In genomic region chr17:7888184-7888920, GRCh38 we compare ENCODE assay signal across 1 cellular context.
TF ChIP-seq lines count a peak whose summit lies in the region.

CHD3 (plus strand) TSS chr17:7888789; CDS start chr17:7889001, 212 bp downstream.

TF ChIP-seq in HepG2, 621 proteins besides CTCF, POLR2A, EP300 and RAD21 (continued from another document):
- TF ChIP-seq, protein P1, sequence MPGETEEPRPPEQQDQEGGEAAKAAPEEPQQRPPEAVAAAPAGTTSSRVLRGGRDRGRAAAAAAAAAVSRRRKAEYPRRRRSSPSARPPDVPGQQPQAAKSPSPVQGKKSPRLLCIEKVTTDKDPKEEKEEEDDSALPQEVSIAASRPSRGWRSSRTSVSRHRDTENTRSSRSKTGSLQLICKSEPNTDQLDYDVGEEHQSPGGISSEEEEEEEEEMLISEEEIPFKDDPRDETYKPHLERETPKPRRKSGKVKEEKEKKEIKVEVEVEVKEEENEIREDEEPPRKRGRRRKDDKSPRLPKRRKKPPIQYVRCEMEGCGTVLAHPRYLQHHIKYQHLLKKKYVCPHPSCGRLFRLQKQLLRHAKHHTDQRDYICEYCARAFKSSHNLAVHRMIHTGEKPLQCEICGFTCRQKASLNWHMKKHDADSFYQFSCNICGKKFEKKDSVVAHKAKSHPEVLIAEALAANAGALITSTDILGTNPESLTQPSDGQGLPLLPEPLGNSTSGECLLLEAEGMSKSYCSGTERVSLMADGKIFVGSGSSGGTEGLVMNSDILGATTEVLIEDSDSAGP (CRISPR knock-in tag; IDR thresholded peaks at IDR 0.05; ENCODE audit: borderline replicate concordance), result peak; percentile 39; the same call in 1 of the 2 replicates
- peak; percentile 5; the same call in 1 of the 2 replicates for TF ChIP-seq ZNF446 (CRISPR knock-in tag; IDR thresholded peaks at IDR 0.05)
- TF ChIP-seq ZNF619 (CRISPR knock-in tag; IDR thresholded peaks at IDR 0.05), result peak; percentile 67; the same call in 1 of the 2 replicates
- TF ChIP-seq RARA (CRISPR knock-in tag; IDR thresholded peaks at IDR 0.05), result no peak
- 0 out of 2 replicates have a peak, but pooled peaks have one; percentile 12 for TF ChIP-seq ZBTB21 (CRISPR knock-in tag; IDR thresholded peaks at IDR 0.05)
- TF ChIP-seq, protein P2, sequence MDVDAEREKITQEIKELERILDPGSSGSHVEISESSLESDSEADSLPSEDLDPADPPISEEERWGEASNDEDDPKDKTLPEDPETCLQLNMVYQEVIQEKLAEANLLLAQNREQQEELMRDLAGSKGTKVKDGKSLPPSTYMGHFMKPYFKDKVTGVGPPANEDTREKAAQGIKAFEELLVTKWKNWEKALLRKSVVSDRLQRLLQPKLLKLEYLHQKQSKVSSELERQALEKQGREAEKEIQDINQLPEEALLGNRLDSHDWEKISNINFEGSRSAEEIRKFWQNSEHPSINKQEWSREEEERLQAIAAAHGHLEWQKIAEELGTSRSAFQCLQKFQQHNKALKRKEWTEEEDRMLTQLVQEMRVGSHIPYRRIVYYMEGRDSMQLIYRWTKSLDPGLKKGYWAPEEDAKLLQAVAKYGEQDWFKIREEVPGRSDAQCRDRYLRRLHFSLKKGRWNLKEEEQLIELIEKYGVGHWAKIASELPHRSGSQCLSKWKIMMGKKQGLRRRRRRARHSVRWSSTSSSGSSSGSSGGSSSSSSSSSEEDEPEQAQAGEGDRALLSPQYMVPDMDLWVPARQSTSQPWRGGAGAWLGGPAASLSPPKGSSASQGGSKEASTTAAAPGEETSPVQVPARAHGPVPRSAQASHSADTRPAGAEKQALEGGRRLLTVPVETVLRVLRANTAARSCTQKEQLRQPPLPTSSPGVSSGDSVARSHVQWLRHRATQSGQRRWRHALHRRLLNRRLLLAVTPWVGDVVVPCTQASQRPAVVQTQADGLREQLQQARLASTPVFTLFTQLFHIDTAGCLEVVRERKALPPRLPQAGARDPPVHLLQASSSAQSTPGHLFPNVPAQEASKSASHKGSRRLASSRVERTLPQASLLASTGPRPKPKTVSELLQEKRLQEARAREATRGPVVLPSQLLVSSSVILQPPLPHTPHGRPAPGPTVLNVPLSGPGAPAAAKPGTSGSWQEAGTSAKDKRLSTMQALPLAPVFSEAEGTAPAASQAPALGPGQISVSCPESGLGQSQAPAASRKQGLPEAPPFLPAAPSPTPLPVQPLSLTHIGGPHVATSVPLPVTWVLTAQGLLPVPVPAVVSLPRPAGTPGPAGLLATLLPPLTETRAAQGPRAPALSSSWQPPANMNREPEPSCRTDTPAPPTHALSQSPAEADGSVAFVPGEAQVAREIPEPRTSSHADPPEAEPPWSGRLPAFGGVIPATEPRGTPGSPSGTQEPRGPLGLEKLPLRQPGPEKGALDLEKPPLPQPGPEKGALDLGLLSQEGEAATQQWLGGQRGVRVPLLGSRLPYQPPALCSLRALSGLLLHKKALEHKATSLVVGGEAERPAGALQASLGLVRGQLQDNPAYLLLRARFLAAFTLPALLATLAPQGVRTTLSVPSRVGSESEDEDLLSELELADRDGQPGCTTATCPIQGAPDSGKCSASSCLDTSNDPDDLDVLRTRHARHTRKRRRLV (CRISPR knock-in tag; IDR thresholded peaks at IDR 0.05), result 0 out of 2 replicates have a peak, but pooled peaks have one; percentile 6
- TF ChIP-seq THAP11 (CRISPR knock-in tag; IDR thresholded peaks at IDR 0.05), result 0 out of 2 replicates have a peak, but pooled peaks have one; percentile 11
- TF ChIP-seq, protein P3, sequence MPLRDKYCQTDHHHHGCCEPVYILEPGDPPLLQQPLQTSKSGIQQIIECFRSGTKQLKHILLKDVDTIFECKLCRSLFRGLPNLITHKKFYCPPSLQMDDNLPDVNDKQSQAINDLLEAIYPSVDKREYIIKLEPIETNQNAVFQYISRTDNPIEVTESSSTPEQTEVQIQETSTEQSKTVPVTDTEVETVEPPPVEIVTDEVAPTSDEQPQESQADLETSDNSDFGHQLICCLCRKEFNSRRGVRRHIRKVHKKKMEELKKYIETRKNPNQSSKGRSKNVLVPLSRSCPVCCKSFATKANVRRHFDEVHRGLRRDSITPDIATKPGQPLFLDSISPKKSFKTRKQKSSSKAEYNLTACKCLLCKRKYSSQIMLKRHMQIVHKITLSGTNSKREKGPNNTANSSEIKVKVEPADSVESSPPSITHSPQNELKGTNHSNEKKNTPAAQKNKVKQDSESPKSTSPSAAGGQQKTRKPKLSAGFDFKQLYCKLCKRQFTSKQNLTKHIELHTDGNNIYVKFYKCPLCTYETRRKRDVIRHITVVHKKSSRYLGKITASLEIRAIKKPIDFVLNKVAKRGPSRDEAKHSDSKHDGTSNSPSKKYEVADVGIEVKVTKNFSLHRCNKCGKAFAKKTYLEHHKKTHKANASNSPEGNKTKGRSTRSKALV (CRISPR knock-in tag; IDR thresholded peaks at IDR 0.05), result no peak
- peak; percentile 2; the same call in 1 of the 2 replicates for TF ChIP-seq FOXA3 (CRISPR knock-in tag; IDR thresholded peaks at IDR 0.05)
- TF ChIP-seq JUNB (CRISPR knock-in tag; IDR thresholded peaks at IDR 0.05; ENCODE audit: borderline replicate concordance), result 0 out of 2 replicates have a peak, but pooled peaks have one; percentile 37
- TF ChIP-seq, protein P4, sequence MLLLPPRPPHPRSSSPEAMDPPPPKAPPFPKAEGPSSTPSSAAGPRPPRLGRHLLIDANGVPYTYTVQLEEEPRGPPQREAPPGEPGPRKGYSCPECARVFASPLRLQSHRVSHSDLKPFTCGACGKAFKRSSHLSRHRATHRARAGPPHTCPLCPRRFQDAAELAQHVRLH (CRISPR knock-in tag; IDR thresholded peaks at IDR 0.05; ENCODE audit: borderline replicate concordance, low read depth), result no peak
- 0 out of 2 replicates have a peak, but pooled peaks have one; percentile 5 for TF ChIP-seq CBX5 (CRISPR knock-in tag; IDR thresholded peaks at IDR 0.05; ENCODE audit: borderline replicate concordance)
- TF ChIP-seq ZSCAN25 (CRISPR knock-in tag; IDR thresholded peaks at IDR 0.05), result peak; percentile 12; the same call in 1 of the 2 replicates
- TF ChIP-seq STAT5B (CRISPR knock-in tag; IDR thresholded peaks at IDR 0.05), result peak; percentile 5; the same call in 1 of the 2 replicates
- peak; percentile 1; the same call in 1 of the 2 replicates for TF ChIP-seq ELF3 (CRISPR knock-in tag; IDR thresholded peaks at IDR 0.05)
- TF ChIP-seq E2F1 (CRISPR knock-in tag; IDR thresholded peaks at IDR 0.05), result no peak
- TF ChIP-seq ZNF737 (CRISPR knock-in tag; IDR thresholded peaks at IDR 0.05; ENCODE audit: borderline replicate concordance), result 0 out of 2 replicates have a peak, but pooled peaks have one; percentile 49
- TF ChIP-seq SP5 (CRISPR knock-in tag; IDR thresholded peaks at IDR 0.05; ENCODE audit: borderline replicate concordance, low read depth), result peak; percentile 6; the same call in 1 of the 2 replicates
